In genomic region chr2:189217041-189217440, GRCh38 we compare ENCODE assay signal across 18 cellular contexts. TPM values are rescaled to one million over a fixed set of nuclear protein-coding genes. Genes with fewer than 3 reads are reported as not detected.
DNase-seq lines count a peak whose midpoint lies in the region; ATAC-seq and TF ChIP-seq lines count a peak whose summit lies in the region.
"Had no signal": no experiment of that assay in that cellular context is flagged by ENCODE, and none has a peak within 500 bp of the region (broad histone marks: within the 10 kb centered on the region; RNA-seq: fewer than 3 reads in every experiment).

No MANE protein-coding gene starts in this region.

- H3K18ac ChIP-seq in IMR-90 (ENCODE audit: low read depth, low read length) = peak overlapping the region; percentile 40; the same call in 1 of the 2 replicates

- DNase-seq in IMR-90 (no peak), brain microvascular endothelial cell (no peak), CD1c-positive myeloid dendritic cell (ENCODE audit: extremely low spot score) (no peak), Right ventricle myocardium inferior (ENCODE audit: missing footprints) (no peak)
- DNase-seq: BE2C; CD8-positive, alpha-beta T cell; DND-41; GF-D8; GM23248; Karpas-422; NCI-H1092; NCI-H524; SHP77 treated with DMSO at 0.1 percent for 48 hours; SW 1271 had no signal

- H2AK5ac ChIP-seq in IMR-90 (ENCODE audit: low read depth, low read length) = peak overlapping the region; percentile 67

- CTCF ChIA-PET in IMR-90 (lab: Yijun Ruan, JAX) = no interaction called here

- H3K9ac ChIP-seq in IMR-90 (ENCODE audit: low read depth, low read length) (no peak overlapping the region; the same call in 1 of the 2 replicates), iPS-20b (ENCODE audit: low read depth, low read length) (peak overlapping the region; percentile 63; the same call in 1 of the 2 replicates)
- H3K9ac ChIP-seq: GM23248 had no signal

- WGBS in IMR-90 (ENCODE audit: extremely low coverage in 2 of 2, insufficient read length in 1 of 2), 2 experiments = no CpG with 5 or more reads among the region's 3 CpGs

- H4K20me1 ChIP-seq in IMR-90 (ENCODE audit: insufficient read depth, low read length) = no peaks in the 10 kb centered on the region

- peak overlapping the region; percentile 26; the same call in 1 of the 2 replicates for H4K5ac ChIP-seq in IMR-90 (ENCODE audit: low read depth, low read length)

- peaks cover 6% of the 10 kb centered on the region for H3K4me1 ChIP-seq in IMR-90 (ENCODE audit: control insufficient read depth, insufficient read depth, low read length)
- peaks cover 40% of the 10 kb centered on the region for H3K4me1 ChIP-seq in iPS-20b (ENCODE audit: insufficient read depth, low read length)

- H3K14ac ChIP-seq in IMR-90 (replicated peaks; ENCODE audit: low read depth, low read length) = peak overlapping the region; percentile 80

- peak overlapping the region; percentile 81 for H3K23ac ChIP-seq in IMR-90 (ENCODE audit: low read depth, low read length)

- peaks cover 6% of the 10 kb centered on the region for H3K9me1 ChIP-seq in IMR-90 (ENCODE audit: insufficient read depth, low read length)

- peak overlapping the region; percentile 88 for H2AFZ ChIP-seq in IMR-90 (replicated peaks; ENCODE audit: low read length, poor library complexity)
- H2AFZ ChIP-seq: GM23248 had no signal

- H2BK20ac ChIP-seq in IMR-90 (ENCODE audit: low read depth, low read length) = peak overlapping the region; percentile 91

- peak overlapping the region; percentile 15; the same call in 1 of the 2 replicates for H3K4me2 ChIP-seq in IMR-90 (ENCODE audit: low read depth, low read length)

- POLR2A ChIA-PET in IMR-90 (lab: Charles Lee; ENCODE audit: unreplicated experiment) = no interaction called here

- no TSS peak for BruUV-seq in IMR-90 (replicated peaks; lab: Mats Ljungman, UMichigan)

- H3K9me3 ChIP-seq in IMR-90 (ENCODE audit: control insufficient read depth, insufficient read depth, low read length) = no peaks in the 10 kb centered on the region
- no peaks in the 10 kb centered on the region for H3K9me3 ChIP-seq in iPS-20b (ENCODE audit: insufficient read depth, low read depth, low read length)
- H3K9me3 ChIP-seq: BE2C, MG63 had no signal

- H4K91ac ChIP-seq in IMR-90 (ENCODE audit: insufficient read depth, low read depth, low read length) = peak overlapping the region; percentile 73

- H3K36me3 ChIP-seq in IMR-90 (ENCODE audit: control insufficient read depth, insufficient read depth, low read length) = no peaks in the 10 kb centered on the region
- no peaks in the 10 kb centered on the region for H3K36me3 ChIP-seq in brain microvascular endothelial cell (replicated peaks)
- H3K36me3 ChIP-seq in iPS-20b (ENCODE audit: insufficient read depth, low read depth, low read length) = no peaks in the 10 kb centered on the region
- H3K36me3 ChIP-seq: BE2C, MG63 had no signal

- intact Hi-C loops in IMR-90 (cut with micrococcal nuclease) (no loop called here), Right ventricle myocardium inferior (cut with DNase I) (no loop called here)

- TF ChIP-seq RAD21 in IMR-90 (IDR thresholded peaks at IDR 0.05; ENCODE audit: low read length) = no peak

- no peak overlapping the region for H2AK9ac ChIP-seq in IMR-90 (replicated peaks; ENCODE audit: low read depth, low read length, poor library complexity)

- in situ Hi-C loops in IMR-90 (cut with MboI; ENCODE audit: low sequenced_read_pairs) (no loop called here), brain microvascular endothelial cell (cut with HindIII; ENCODE audit: low pct_ligation_motif_present, low sequenced_read_pairs) (no loop called here)

- ATAC-seq in IMR-90 (ENCODE audit: low read depth) (no peak), HG02884 (IDR thresholded peaks at IDR 0.05; ENCODE audit: unreplicated experiment) (no peak), Right ventricle myocardium inferior (no peak), HG02885 (IDR thresholded peaks at IDR 0.05; ENCODE audit: poor library complexity, unreplicated experiment) (no peak)
- ATAC-seq: CD8-positive, alpha-beta T cell had no signal

- H3K27ac ChIP-seq in IMR-90 (ENCODE audit: insufficient read depth, low read length) (no peak overlapping the region), brain microvascular endothelial cell (peak overlapping the region; percentile 98), iPS-20b (ENCODE audit: low read length) (peak overlapping the region; percentile 97)
- H3K27ac ChIP-seq: GM23248 had no signal

- no peak for TF ChIP-seq CTCF in IMR-90 (conservative IDR thresholded peaks at IDR 0.05; ENCODE audit: low read depth, low read length)
- no peak for TF ChIP-seq CTCF in brain microvascular endothelial cell (IDR thresholded peaks at IDR 0.05; ENCODE audit: low read depth, low read length, missing control alignments)

- H3K79me1 ChIP-seq in IMR-90 (ENCODE audit: low read depth in 1 of 2, low read length in 2 of 2) = peaks cover 0 to 6% of the 10 kb centered on the region in 2 experiments; a peak in 2 of 4 replicates

- peak overlapping the region; percentile 75 for H2BK15ac ChIP-seq in IMR-90 (ENCODE audit: low read depth, low read length)

- H4K8ac ChIP-seq in IMR-90 (ENCODE audit: low read depth in 2 of 2, low read length in 2 of 2) = peak overlapping the region; percentile 74 to 91

- TF ChIP-seq POLR2A in IMR-90 (IDR thresholded peaks at IDR 0.05; ENCODE audit: low read depth, low read length) = no peak

- peak overlapping the region; percentile 79 for H3K4ac ChIP-seq in IMR-90 (ENCODE audit: low read depth, low read length)

- peak overlapping the region; percentile 84 for H2BK5ac ChIP-seq in IMR-90 (ENCODE audit: low read depth, low read length, poor library complexity, severe bottlenecking)

- dilution Hi-C loops in IMR-90 (cut with HindIII; ENCODE audit: low sequenced_read_pairs, unreplicated experiment) = no loop called here

- no peaks in the 10 kb centered on the region for H3K27me3 ChIP-seq in IMR-90 (ENCODE audit: control insufficient read depth, insufficient read depth, low read length)
- no peaks in the 10 kb centered on the region for H3K27me3 ChIP-seq in brain microvascular endothelial cell (replicated peaks)
- H3K27me3 ChIP-seq in iPS-20b (ENCODE audit: insufficient read depth, low read length) = no peaks in the 10 kb centered on the region
- H3K27me3 ChIP-seq: BE2C, MG63 had no signal

- H3K4me3 ChIP-seq in IMR-90 (ENCODE audit: insufficient read depth, low read depth, low read length) (no peak overlapping the region), brain microvascular endothelial cell (ENCODE audit: low read depth, low read length) (no peak overlapping the region), iPS-20b (ENCODE audit: low read length) (peak overlapping the region; percentile 4; the same call in 1 of the 2 replicates)
- H3K4me3 ChIP-seq: GM23248, MG63 had no signal

- H2BK120ac ChIP-seq in IMR-90 (ENCODE audit: low read depth, low read length) = peak overlapping the region; percentile 90

- H3K56ac ChIP-seq in IMR-90 (ENCODE audit: extremely low read depth, insufficient read depth, low read length) = peak overlapping the region; percentile 63

TF ChIP-seq in IMR-90, 13 proteins besides CTCF, POLR2A, EP300 and RAD21:
- no peak for TF ChIP-seq NFE2L2 (IDR thresholded peaks at IDR 0.05; ENCODE audit: low read depth, low read length)
- TF ChIP-seq MXI1 (IDR thresholded peaks at IDR 0.05; ENCODE audit: borderline replicate concordance, low read depth, low read length) = no peak
- TF ChIP-seq ELK1 (IDR thresholded peaks at IDR 0.05; ENCODE audit: borderline replicate concordance, low read depth, low read length) = no peak
- no peak for TF ChIP-seq SMC3 (IDR thresholded peaks at IDR 0.05; ENCODE audit: low read depth, low read length)

RNA-seq across cellular contexts. Expression of gene COL5A2, which starts 37.5 kb away (rescaled TPM):
- 235 and 257 TPM in 2 replicates for total RNA-seq in IMR-90 (2012; rRNA removed)
- 155 and 181 TPM in 2 replicates for polyA plus RNA-seq in IMR-90 (2012; rRNA removed)
- 85.6 and 111 TPM in 2 replicates for polyA plus RNA-seq in IMR-90 (2012; cell fraction: cytosol; rRNA removed)
- 121 and 233 TPM in 2 replicates for polyA plus RNA-seq in IMR-90 (2012; cell fraction: nucleus; rRNA removed; ENCODE audit: low replicate concordance)
- 10.5 TPM for total RNA-seq in Right ventricle myocardium inferior

Comparison
In these comparisons a context has a peak if more than half of its experiments do, and no peak if none do; other contexts are left out.
1. RNA of gene COL5A2, which starts 37.5 kb away (total RNA-seq): 235 to 257 TPM in IMR-90; 10.5 TPM in Right ventricle myocardium inferior (single experiment); every median in the first group is over 10 times any median in the second.